11 cellular contexts compared by ENCODE assay signal in the genomic region with DNA sequence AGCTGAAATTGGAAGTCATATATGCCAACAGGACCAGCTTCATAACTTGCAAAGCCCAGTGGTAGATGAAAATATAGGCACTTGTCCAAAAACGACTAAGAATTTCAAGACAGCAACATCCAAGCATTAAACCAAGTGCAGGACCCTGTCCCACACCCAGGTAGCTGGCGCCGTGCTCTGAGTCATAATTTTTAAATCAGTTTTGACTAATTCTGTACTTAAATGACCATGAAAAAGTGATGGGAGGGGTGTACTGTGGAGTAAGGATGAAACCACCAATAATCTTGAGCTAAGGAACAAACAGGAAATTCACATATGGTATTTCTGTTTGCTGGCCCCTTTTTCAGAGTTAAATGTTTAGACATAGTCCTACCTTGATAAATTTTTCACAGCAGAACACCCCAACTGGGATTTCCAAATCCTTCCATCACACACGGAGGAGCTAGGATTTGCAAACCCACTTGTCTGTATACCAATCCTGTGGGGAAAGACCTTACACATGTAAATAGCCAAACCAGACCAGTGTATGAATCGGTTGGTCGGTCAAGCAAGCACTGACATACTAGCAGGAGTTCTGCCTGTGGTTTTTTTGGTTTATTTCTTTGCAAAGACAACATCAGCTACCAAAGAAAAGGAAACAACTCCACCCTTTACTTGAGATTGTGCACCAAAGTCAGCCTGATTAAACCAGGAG.
DNase-seq lines count a peak whose midpoint lies in the region; ATAC-seq and TF ChIP-seq lines count a peak whose summit lies in the region.
"Had no signal": no experiment of that assay in that cellular context is flagged by ENCODE, and none has a peak within 500 bp of the region (broad histone marks: within the 10 kb centered on the region; RNA-seq: fewer than 3 reads in every experiment).

No MANE protein-coding gene starts in this region.

- H3K4me1 Mint-ChIP-seq in IgD-negative memory B cell = peaks cover 23 to 31% (median 26%) of the 10 kb centered on the region in 3 donors

- H3K9ac ChIP-seq in mesenchymal stem cell (ENCODE audit: low read length) = no peak overlapping the region

- H3K14ac ChIP-seq in mesenchymal stem cell (ENCODE audit: low read length in 2 of 2) = no peak overlapping the region

- no peak overlapping the region for H2BK120ac ChIP-seq in mesenchymal stem cell (ENCODE audit: low read depth, low read length)

- H3K18ac ChIP-seq in mesenchymal stem cell (ENCODE audit: low read depth in 1 of 2, low read length in 2 of 2) = no peak overlapping the region

- no peak overlapping the region for H2AFZ ChIP-seq in mesenchymal stem cell (ENCODE audit: low read depth, low read length)

- in situ Hi-C loops in transverse colon (cut with MboI; ENCODE audit: low pct_ligation_motif_present in 1 of 4, low pct_unique_long_range_greater_than_20kb in 1 of 4, low sequenced_read_pairs in 3 of 4) = no loop called here

- H3K79me1 ChIP-seq in mesenchymal stem cell (replicated peaks; ENCODE audit: low read length, poor library complexity, severe bottlenecking) = no peaks in the 10 kb centered on the region

- no peak overlapping the region for H4K91ac ChIP-seq in mesenchymal stem cell (ENCODE audit: low read length)

- H4K8ac ChIP-seq in mesenchymal stem cell (ENCODE audit: low read length) = no peak overlapping the region

- no peak overlapping the region for H2BK15ac ChIP-seq in mesenchymal stem cell (ENCODE audit: low read depth, poor library complexity, severe bottlenecking)

- H3K27ac ChIP-seq in tibial artery (no peak overlapping the region), mesenchymal stem cell (ENCODE audit: low read length, poor library complexity, severe bottlenecking) (no peak overlapping the region), transverse colon (no peak overlapping the region)

- peaks cover 0 to 4% (median 0%) of the 10 kb centered on the region in 3 donors for H3K9me3 Mint-ChIP-seq in IgD-negative memory B cell
- H3K9me3 Mint-ChIP-seq: H9 had no signal

- peaks cover 56% of the 10 kb centered on the region for H3K27me3 Mint-ChIP-seq in IgD-negative memory B cell

- TF ChIP-seq POLR2A in transverse colon (IDR thresholded peaks at IDR 0.05) = no peak

- TF ChIP-seq CTCF in tibial artery (IDR thresholded peaks at IDR 0.05) (no peak), transverse colon (IDR thresholded peaks at IDR 0.05) (no peak)

- H3K4me3 Mint-ChIP-seq in IgD-negative memory B cell = peak overlapping the region in 3 of 4 donors; percentile 59 to 93 (median 78)
- H3K4me3 Mint-ChIP-seq: H9 had no signal

- H3K4me2 ChIP-seq in mesenchymal stem cell (ENCODE audit: low read length, poor library complexity, severe bottlenecking) = no peak overlapping the region

- H3K36me3 ChIP-seq in tibial artery (no peaks in the 10 kb centered on the region), mesenchymal stem cell (ENCODE audit: control insufficient read depth in 1 of 2, insufficient read depth in 2 of 2, low read depth in 1 of 2, low read length in 2 of 2) (no peaks in the 10 kb centered on the region), transverse colon (no peaks in the 10 kb centered on the region)

- DNase-seq in stimulated activated CD4-positive, alpha-beta T cell treated with anti-CD3 and anti-CD28 coated beads, Interleukin-15, amount 100 ng/mL, for 24 hours = peak; percentile 14
- no peak for DNase-seq in stimulated activated CD4-positive, alpha-beta T cell treated with anti-CD3 and anti-CD28 coated beads, Interleukin-2, amount 100 ng/mL, for 24 hours
- DNase-seq in tibial artery = no peak
- no peak for DNase-seq in mesenchymal stem cell
- DNase-seq in transverse colon = no peak
- no peak for DNase-seq in NCI-H2196 (lab: John Stamatoyannopoulos, UW; ENCODE audit: unreplicated experiment)
- DNase-seq: H9, NCI-H510A, right cardiac atrium had no signal

- no peak for TF ChIP-seq EP300 in transverse colon (IDR thresholded peaks at IDR 0.05; ENCODE audit: low read depth)

- no peaks in the 10 kb centered on the region for H3K27me3 ChIP-seq in tibial artery
- peaks cover 25 to 68% of the 10 kb centered on the region in 2 experiments for H3K27me3 ChIP-seq in mesenchymal stem cell (ENCODE audit: control insufficient read depth in 1 of 2, insufficient read depth in 1 of 2, low read length in 2 of 2)
- H3K27me3 ChIP-seq in transverse colon = no peaks in the 10 kb centered on the region

- intact Hi-C loops in tibial artery (cut with DNase I; ENCODE audit: low total_unique reads) (no loop called here), transverse colon (cut with DNase I; ENCODE audit: low total_unique reads) (no loop called here)

- H3K23ac ChIP-seq in mesenchymal stem cell (ENCODE audit: low read length in 2 of 2) = no peak overlapping the region

- H3K4me1 ChIP-seq in tibial artery (peaks cover 0 to 11% (median 9%) of the 10 kb centered on the region in 4 donors), mesenchymal stem cell (ENCODE audit: control insufficient read depth, insufficient read depth, low read depth, low read length) (no peaks in the 10 kb centered on the region), transverse colon (no peaks in the 10 kb centered on the region)

- ATAC-seq in HG02642 (IDR thresholded peaks at IDR 0.05; ENCODE audit: poor library complexity, unreplicated experiment) = peak; percentile 89

- H2AK5ac ChIP-seq in mesenchymal stem cell (ENCODE audit: low read length, severe bottlenecking) = no peak overlapping the region

- H3K4me3 ChIP-seq in tibial artery (no peak overlapping the region), mesenchymal stem cell (ENCODE audit: insufficient read depth in 1 of 2, low read depth in 1 of 2, low read length in 2 of 2) (no peak overlapping the region), transverse colon (no peak overlapping the region)

- peaks cover 2% of the 10 kb centered on the region for H3K36me3 Mint-ChIP-seq in IgD-negative memory B cell

- no peaks in the 10 kb centered on the region for H3K9me3 ChIP-seq in tibial artery
- no peaks in the 10 kb centered on the region for H3K9me3 ChIP-seq in mesenchymal stem cell (ENCODE audit: control insufficient read depth, low read length)
- H3K9me3 ChIP-seq in transverse colon = no peaks in the 10 kb centered on the region

- WGBS in mesenchymal stem cell = 82% methylated on average over 6 of the region's 6 CpGs
- 59 to 69% methylated on average over 2 to 6 of the region's 6 CpGs for WGBS in transverse colon (ENCODE audit: low coverage in 1 of 2), 2 donors

- no peak overlapping the region for H2BK12ac ChIP-seq in mesenchymal stem cell (ENCODE audit: low read length in 2 of 2)

- no peak overlapping the region for H3K4ac ChIP-seq in mesenchymal stem cell (ENCODE audit: low read depth in 1 of 2, low read length in 2 of 2)

- H3K27ac Mint-ChIP-seq in IgD-negative memory B cell = peak overlapping the region in 2 of 3 donors; percentile 5 to 76
- H3K27ac Mint-ChIP-seq: H9 had no signal

- H2BK5ac ChIP-seq in mesenchymal stem cell (ENCODE audit: low read depth, low read length, poor library complexity, severe bottlenecking) = no peak overlapping the region
